16 cellular contexts compared by ENCODE assay signal in genomic region chr1:95451054-95451453, GRCh38.
A peak's percentile ranks its signal among the peaks of the same experiment; 100 is the strongest.
DNase-seq lines count a peak whose midpoint lies in the region; ATAC-seq and TF ChIP-seq lines count a peak whose summit lies in the region.
"Had no signal": no experiment of that assay in that cellular context is flagged by ENCODE, and none has a peak within 500 bp of the region (broad histone marks: within the 10 kb centered on the region; RNA-seq: fewer than 3 reads in every experiment).

No MANE protein-coding gene starts in this region.

- H3K36me3 ChIP-seq in SK-N-SH (replicated peaks in 1 of 2; ENCODE audit: control insufficient read depth in 1 of 2, insufficient read depth in 2 of 2, low read length in 1 of 2) (no peaks in the 10 kb centered on the region), endodermal cell (ENCODE audit: control insufficient read depth, insufficient read depth, low read length) (no peaks in the 10 kb centered on the region), lower lobe of right lung (no peaks in the 10 kb centered on the region)
- H3K36me3 ChIP-seq: tibial artery had no signal

- POLR2A ChIA-PET in SK-N-SH (lab: Yijun Ruan, JAX), result no interaction called here

- TF ChIP-seq EP300 in SK-N-SH (IDR thresholded peaks at IDR 0.05; ENCODE audit: borderline replicate concordance in 1 of 2, low read depth in 1 of 2, low read length in 1 of 2), result no peak

- no peaks in the 10 kb centered on the region for H3K9me3 ChIP-seq in SK-N-SH
- peaks cover 14% of the 10 kb centered on the region for H3K9me3 ChIP-seq in endodermal cell (ENCODE audit: control insufficient read depth, low read length)
- no peaks in the 10 kb centered on the region for H3K9me3 ChIP-seq in lower lobe of right lung
- H3K9me3 ChIP-seq: psoas muscle had no signal

- H3K27ac ChIP-seq in SK-N-SH (ENCODE audit: low read depth in 2 of 2, low read length in 1 of 2) (no peak overlapping the region), endodermal cell (ENCODE audit: low read depth, low read length) (no peak overlapping the region), lower lobe of right lung (no peak overlapping the region)
- H3K27ac ChIP-seq: psoas muscle, tibial artery had no signal

- TF ChIP-seq CTCF in SK-N-SH (IDR thresholded peaks at IDR 0.05) (peak; percentile 19; the same call in 1 of the 2 replicates), NB4 (IDR thresholded peaks at IDR 0.05; ENCODE audit: low read depth, low read length) (peak; percentile 43), endodermal cell (conservative IDR thresholded peaks at IDR 0.05) (peak; percentile 78), lower lobe of right lung (IDR thresholded peaks at IDR 0.05) (no peak)

- no peaks in the 10 kb centered on the region for H3F3A ChIP-seq in SK-N-SH (replicated peaks; ENCODE audit: insufficient read depth)

- H3K9ac ChIP-seq in SK-N-SH, result no peak overlapping the region
- no peak overlapping the region for H3K9ac ChIP-seq in endodermal cell (ENCODE audit: extremely low read depth, low read length, poor library complexity, severe bottlenecking)

- CTCF ChIA-PET in SK-N-SH (lab: Yijun Ruan, JAX), result no interaction called here

- no peaks in the 10 kb centered on the region for H3K36me3 Mint-ChIP-seq in endodermal cell (ENCODE audit: low read depth)

- DNase-seq in SK-N-SH (no peak), NB4 (ENCODE audit: low read depth) (peak; percentile 26), endodermal cell (peak; percentile 66), lower lobe of right lung (no peak)
- DNase-seq: activated gamma-delta T cell treated with Interleukin-2 at 50 U/mL for 16 hours, DMS79, HFFc6, NCI-H1436 treated with DMSO at 0.1 percent for 48 hours, NCI-H524 treated with DMSO at 0.1 percent for 48 hours, psoas muscle, SIG-M5, tibial artery had no signal

- H3K4me1 Mint-ChIP-seq in endodermal cell, result peaks cover 4% of the 10 kb centered on the region

- TF ChIP-seq POLR2A in NB4 (IDR thresholded peaks at IDR 0.05; ENCODE audit: extremely low read depth, insufficient read length), result no peak

- H3K9me3 Mint-ChIP-seq in endodermal cell, result peaks cover 10% of the 10 kb centered on the region

- no peaks in the 10 kb centered on the region for H3K27me3 Mint-ChIP-seq in endodermal cell (ENCODE audit: insufficient read depth)

- H3K9me2 ChIP-seq in SK-N-SH, result no peaks in the 10 kb centered on the region

- no peak overlapping the region for H3K27ac Mint-ChIP-seq in endodermal cell
- H3K27ac Mint-ChIP-seq: HFFc6 had no signal

- H2AFZ ChIP-seq in SK-N-SH (ENCODE audit: low read depth), result no peak overlapping the region

- ATAC-seq in SK-N-SH treated with all-trans-retinoic acid at 6 μM for 48 hours (no peak), HG02588 (IDR thresholded peaks at IDR 0.05; ENCODE audit: unreplicated experiment) (no peak), lower lobe of right lung (no peak), GM18511 (IDR thresholded peaks at IDR 0.05; ENCODE audit: unreplicated experiment) (no peak), GM21737 (IDR thresholded peaks at IDR 0.05; ENCODE audit: unreplicated experiment) (no peak)
- ATAC-seq: psoas muscle had no signal

- no peak; the same call in 1 of the 2 replicates for TF ChIP-seq RAD21 in SK-N-SH (IDR thresholded peaks at IDR 0.05; ENCODE audit: low read length)

- H3K4me2 ChIP-seq in SK-N-SH, result no peak overlapping the region

- WGBS in SK-N-SH (ENCODE audit: low lambda C conversion rate), result 16% methylated on average over 3 of the region's 3 CpGs
- WGBS in endodermal cell (ENCODE audit: insufficient coverage in 1 of 2, insufficient read length in 1 of 2), 2 experiments, result 83 to 90% methylated on average over 3 of the region's 3 CpGs

- intact Hi-C loops in lower lobe of right lung (cut with DNase I), result no loop called here

- no peaks in the 10 kb centered on the region for H3K4me1 ChIP-seq in SK-N-SH (ENCODE audit: control insufficient read depth in 1 of 2, insufficient read depth in 2 of 2, low read depth in 1 of 2, low read length in 1 of 2)
- no peaks in the 10 kb centered on the region for H3K4me1 ChIP-seq in endodermal cell (ENCODE audit: control insufficient read depth, insufficient read depth, low read length)
- H3K4me1 ChIP-seq in lower lobe of right lung, result no peaks in the 10 kb centered on the region
- H3K4me1 ChIP-seq: psoas muscle, tibial artery had no signal

- no peak overlapping the region for H3K4me3 Mint-ChIP-seq in endodermal cell
- H3K4me3 Mint-ChIP-seq: HFFc6 had no signal

- no peaks in the 10 kb centered on the region for H3K79me2 ChIP-seq in SK-N-SH (ENCODE audit: insufficient read depth)

- H4K20me1 ChIP-seq in SK-N-SH (ENCODE audit: insufficient read depth), result no peaks in the 10 kb centered on the region

- H3K4me3 ChIP-seq in SK-N-SH (ENCODE audit: low read depth in 2 of 2, low read length in 1 of 2) (no peak overlapping the region), NB4 (ENCODE audit: low read depth, low read length) (no peak overlapping the region), endodermal cell (ENCODE audit: low read length) (no peak overlapping the region), lower lobe of right lung (no peak overlapping the region)
- H3K4me3 ChIP-seq: psoas muscle, tibial artery had no signal

- H3K27me3 ChIP-seq in SK-N-SH (ENCODE audit: insufficient read depth), result no peaks in the 10 kb centered on the region
- H3K27me3 ChIP-seq in endodermal cell (ENCODE audit: control insufficient read depth, insufficient read depth, low read length, poor library complexity, severe bottlenecking), result no peaks in the 10 kb centered on the region
- H3K27me3 ChIP-seq in lower lobe of right lung (ENCODE audit: low read depth), result no peaks in the 10 kb centered on the region
- H3K27me3 ChIP-seq: tibial artery had no signal

TF ChIP-seq in SK-N-SH, 30 proteins besides CTCF, POLR2A, EP300 and RAD21 (continues in another document):
- TF ChIP-seq RFX5 (IDR thresholded peaks at IDR 0.05; ENCODE audit: low read length) (no peak), SMC3 (IDR thresholded peaks at IDR 0.05; ENCODE audit: low read depth, low read length) (no peak), CHD2 (IDR thresholded peaks at IDR 0.05; ENCODE audit: low read length, partially characterized antibody) (no peak), USF2 (IDR thresholded peaks at IDR 0.05; ENCODE audit: borderline replicate concordance, low read depth, low read length) (no peak)

TF ChIP-seq in SK-N-SH treated with all-trans-retinoic acid at 6 μM for 48 hours, 23 proteins besides CTCF, POLR2A, EP300 and RAD21 (continues in another document):
- TF ChIP-seq ZFP30 (CRISPR knock-in tag; IDR thresholded peaks at IDR 0.05) (no peak), ZC3H10 (CRISPR knock-in tag; IDR thresholded peaks at IDR 0.05) (no peak), ZFP3 (CRISPR knock-in tag; IDR thresholded peaks at IDR 0.05) (no peak), POU6F1 (CRISPR knock-in tag; IDR thresholded peaks at IDR 0.05; ENCODE audit: borderline replicate concordance, low read depth) (no peak), TOX (CRISPR knock-in tag; IDR thresholded peaks at IDR 0.05; ENCODE audit: borderline replicate concordance) (no peak), OSR1 (CRISPR knock-in tag; IDR thresholded peaks at IDR 0.05) (no peak), TSHZ2 (CRISPR knock-in tag; IDR thresholded peaks at IDR 0.05) (no peak), ESRRG (CRISPR knock-in tag; IDR thresholded peaks at IDR 0.05) (no peak), CSDC2 (CRISPR knock-in tag; IDR thresholded peaks at IDR 0.05) (no peak), CREB5 (CRISPR knock-in tag; IDR thresholded peaks at IDR 0.05; ENCODE audit: low read depth) (no peak)

Comparison
In these comparisons a context has a peak if more than half of its experiments do, and no peak if none do; other contexts are left out.
1. DNase-seq: peak in NB4 (single experiment) and endodermal cell (single experiment); none in SK-N-SH (single experiment) and lower lobe of right lung (single experiment).